Comparison of ENCODE assay signal across 8 cellular contexts in genomic region chr4:128917781-128918180, GRCh38.
DNase-seq lines count a peak whose midpoint lies in the region; ATAC-seq and TF ChIP-seq lines count a peak whose summit lies in the region.
"Had no signal": no experiment of that assay in that cellular context is flagged by ENCODE, and none has a peak within 500 bp of the region (broad histone marks: within the 10 kb centered on the region; RNA-seq: fewer than 3 reads in every experiment).

No MANE protein-coding gene starts in this region.

- H3K9me3 Mint-ChIP-seq in natural killer cell treated with Interleukin-12 subunit alpha and Interleukin-12 subunit beta and Interleukin-15 and Interleukin-18, amount 100 ng/mL, for 72 hours: no peaks in the 10 kb centered on the region
- no peaks in the 10 kb centered on the region for H3K9me3 Mint-ChIP-seq in endothelial cell (ENCODE audit: unreplicated experiment)

- H3K4me1 Mint-ChIP-seq in natural killer cell treated with Interleukin-12 subunit alpha and Interleukin-12 subunit beta and Interleukin-15 and Interleukin-18, amount 100 ng/mL, for 72 hours (ENCODE audit: low read depth in 2 of 2): peaks cover 49 to 63% of the 10 kb centered on the region in 2 donors
- H3K4me1 Mint-ChIP-seq in endothelial cell (ENCODE audit: unreplicated experiment): peaks cover 13% of the 10 kb centered on the region

- H3K4me3 Mint-ChIP-seq in natural killer cell treated with Interleukin-12 subunit alpha and Interleukin-12 subunit beta and Interleukin-15 and Interleukin-18, amount 100 ng/mL, for 72 hours: peak overlapping the region; percentile 49
- no peak overlapping the region for H3K4me3 Mint-ChIP-seq in endothelial cell (ENCODE audit: unreplicated experiment)

- H3K36me3 Mint-ChIP-seq in natural killer cell treated with Interleukin-12 subunit alpha and Interleukin-12 subunit beta and Interleukin-15 and Interleukin-18, amount 100 ng/mL, for 72 hours: peaks cover 7% of the 10 kb centered on the region
- no peaks in the 10 kb centered on the region for H3K36me3 Mint-ChIP-seq in endothelial cell (ENCODE audit: low read depth, unreplicated experiment)

- no peaks in the 10 kb centered on the region for H3K27me3 Mint-ChIP-seq in natural killer cell treated with Interleukin-12 subunit alpha and Interleukin-12 subunit beta and Interleukin-15 and Interleukin-18, amount 100 ng/mL, for 72 hours
- peaks cover 2% of the 10 kb centered on the region for H3K27me3 Mint-ChIP-seq in endothelial cell (ENCODE audit: unreplicated experiment)

- TF ChIP-seq CTCF in endothelial cell (IDR thresholded peaks at IDR 0.05; ENCODE audit: unreplicated experiment): no peak

- no peak for DNase-seq in natural killer cell treated with Interleukin-12 subunit alpha and Interleukin-12 subunit beta and Interleukin-15 and Interleukin-18, amount 100 ng/mL, for 72 hours (ENCODE audit: low spot score)
- DNase-seq in nucleus accumbens (lab: John Stamatoyannopoulos, UW) (no peak), caudate nucleus (lab: John Stamatoyannopoulos, UW) (no peak), endothelial cell (ENCODE audit: low spot score) (no peak)

- peak; percentile 71 for ATAC-seq in GM18868 (IDR thresholded peaks at IDR 0.05; ENCODE audit: unreplicated experiment)
- peak; percentile 84 for ATAC-seq in GM21723 (IDR thresholded peaks at IDR 0.05; ENCODE audit: unreplicated experiment)
- ATAC-seq in HG03469 (IDR thresholded peaks at IDR 0.05; ENCODE audit: unreplicated experiment): peak; percentile 82
- ATAC-seq in natural killer cell treated with Interleukin-12 subunit alpha and Interleukin-12 subunit beta and Interleukin-15 and Interleukin-18, amount 100 ng/mL, for 72 hours: peak; percentile 59 to 60
- ATAC-seq: esophagus mucosa had no signal

- H3K27ac Mint-ChIP-seq in natural killer cell treated with Interleukin-12 subunit alpha and Interleukin-12 subunit beta and Interleukin-15 and Interleukin-18, amount 100 ng/mL, for 72 hours: peak overlapping the region; percentile 80 to 94
- no peak overlapping the region for H3K27ac Mint-ChIP-seq in endothelial cell (ENCODE audit: unreplicated experiment)

- no peak overlapping the region for H3K27ac ChIP-seq in caudate nucleus (ENCODE audit: low read depth, low read length)
